ENCODE assay signal across 7 cellular contexts in the genomic region with DNA sequence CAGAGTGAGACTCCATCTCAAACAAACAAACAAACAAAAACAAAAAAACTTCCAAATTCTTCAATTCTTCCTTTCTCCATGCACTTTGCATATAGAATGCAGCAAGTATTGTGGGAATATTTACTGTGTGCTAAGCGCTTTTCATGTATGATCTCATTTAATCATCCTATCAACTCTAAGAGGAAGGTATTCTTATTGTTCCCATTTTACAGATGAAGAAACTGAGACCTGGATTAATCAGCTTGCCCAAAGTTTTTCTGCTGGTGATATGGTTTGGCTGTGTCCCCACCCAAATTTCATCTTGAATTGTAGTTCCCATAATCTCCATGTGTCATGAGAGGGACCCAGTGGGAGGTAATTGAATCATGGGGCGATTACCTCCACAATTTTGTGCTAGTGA. TPM values are rescaled to one million over a fixed set of nuclear protein-coding genes. Genes with fewer than 3 reads are reported as not detected.
"Had no signal": no experiment of that assay in that cellular context is flagged by ENCODE, and none has a peak within 500 bp of the region (broad histone marks: within the 10 kb centered on the region; RNA-seq: fewer than 3 reads in every experiment).

No MANE protein-coding gene starts in this region.

- FAIRE-seq: HTR-8/SVneo had no signal

- H3K36me3 Mint-ChIP-seq: IgD-negative memory B cell had no signal

- DNase-seq: IMR-90, KBM-7, KG1 had no signal

- H3K27ac ChIP-seq: HL-60 had no signal

- H3K4me3 Mint-ChIP-seq: IgD-negative memory B cell had no signal

RNA-seq across cellular contexts. Expression of gene KCNG1, which starts 56.6 kb away (rescaled TPM):
- total RNA-seq: HT-29 had no signal
